22 cellular contexts compared by ENCODE assay signal in genomic region chr20:48156521-48156920, GRCh38.
"Had no signal": no experiment of that assay in that cellular context is flagged by ENCODE, and none has a peak within 500 bp of the region (broad histone marks: within the 10 kb centered on the region; RNA-seq: fewer than 3 reads in every experiment).

No MANE protein-coding gene starts in this region.

- H3K4me3 ChIP-seq: hepatocyte, left ventricle myocardium inferior, lung, mucosa of descending colon, pancreas, prostate gland, skin epidermis, spleen, suprapubic skin, thoracic aorta, tibial artery, uterus had no signal

- H3K4me2 ChIP-seq: hepatocyte had no signal

- H3K27ac ChIP-seq: hepatocyte, left ventricle myocardium inferior, pancreas, prostate gland, skin epidermis, spleen, suprapubic skin, thoracic aorta, tibial artery, uterus had no signal

- ATAC-seq: mucosa of descending colon; naive thymus-derived CD4-positive, alpha-beta T cell; natural killer cell treated with Interleukin-12 subunit alpha and Interleukin-12 subunit beta and Interleukin-15 and Interleukin-18, amount 100 ng/mL, for 72 hours; pancreas; right cardiac atrium; sciatic nerve; stimulated activated effector memory CD8-positive, alpha-beta T cell treated with anti-CD3 and anti-CD28 coated beads, Interleukin-12 subunit alpha, Interleukin-12 subunit beta, amount 100 ng/mL, for 72 hours had no signal

- DNase-seq: islet precursor cell; left ventricle myocardium inferior; midbrain; mucosa of descending colon; naive thymus-derived CD4-positive, alpha-beta T cell; pancreas; retina; right cardiac atrium; spleen; stimulated activated CD4-positive, alpha-beta T cell treated with anti-CD3 and anti-CD28 coated beads, Interleukin-4, amount 100 ng/mL, for 24 hours; stimulated activated naive CD4-positive, alpha-beta T cell; uterus had no signal

- H2AFZ ChIP-seq: hepatocyte had no signal

- H3K27me3 ChIP-seq: hepatocyte, pancreas, uterus had no signal

- H3K79me2 ChIP-seq: hepatocyte had no signal

- H3K4me1 ChIP-seq: left ventricle myocardium inferior, pancreas, prostate gland, spleen, suprapubic skin, uterus had no signal

- H3K9me3 ChIP-seq: pancreas, prostate gland, thoracic aorta, uterus had no signal

- H3K36me3 ChIP-seq: left ventricle myocardium inferior, pancreas, prostate gland, spleen, suprapubic skin, thoracic aorta, tibial artery, uterus had no signal
